In the genomic region with DNA sequence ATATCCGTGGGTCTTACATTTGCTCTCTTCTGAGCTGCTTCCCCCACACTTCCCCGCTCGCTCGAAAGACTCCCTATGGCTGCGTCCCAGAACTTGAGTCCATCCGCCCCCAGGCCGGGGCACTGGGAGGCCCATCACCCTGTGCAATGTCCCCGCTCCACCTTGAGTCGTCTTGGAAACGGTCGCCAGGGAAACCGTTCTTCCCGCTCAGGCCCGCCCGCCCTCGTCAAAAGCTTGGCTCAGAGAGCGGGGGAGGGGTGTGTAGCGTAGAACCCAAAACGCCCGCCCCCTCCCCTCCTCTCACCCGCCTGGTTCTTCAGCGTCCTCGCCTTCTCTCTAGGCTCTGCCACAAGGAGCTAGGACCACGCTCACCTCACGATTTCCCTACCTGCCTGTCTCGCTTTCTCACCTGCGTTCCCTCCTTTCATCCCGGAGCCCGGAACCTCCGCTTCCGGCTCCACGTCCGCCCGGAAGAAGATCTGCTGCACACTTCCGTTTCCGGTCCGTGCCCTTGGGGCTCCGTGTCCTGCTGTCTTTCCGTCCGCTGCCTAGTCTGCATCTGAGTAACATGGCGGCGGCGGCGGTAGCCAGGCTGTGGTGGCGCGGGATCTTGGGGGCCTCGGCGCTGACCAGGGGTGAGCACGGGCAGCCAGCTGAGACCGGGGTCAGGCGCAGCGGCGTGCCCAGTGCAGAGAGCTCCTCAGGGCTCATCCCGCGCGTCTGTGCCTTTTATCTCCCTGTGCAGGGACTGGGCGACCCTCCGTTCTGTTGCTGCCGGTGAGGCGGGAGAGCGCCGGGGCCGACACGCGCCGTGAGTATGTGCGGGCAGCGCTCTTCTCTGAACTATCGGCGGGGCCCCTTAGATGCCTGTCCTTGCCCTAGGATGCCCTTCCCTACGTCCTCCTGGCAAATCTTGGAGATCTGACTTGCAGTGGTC, we compare ENCODE assay signal across 1 cellular context.
A peak's percentile ranks its signal among the peaks of the same experiment; 100 is the strongest.
TF ChIP-seq lines count a peak whose summit lies in the region.

A gene (minus strand): TSS at position 447 of the 937 bp plus-strand sequence. CDS start 19 bp downstream, at position 428.
A gene (plus strand): TSS at position 551 of the 937 bp plus-strand sequence. CDS start 18 bp downstream, at position 569.

TF ChIP-seq in HepG2, 621 proteins besides CTCF, POLR2A, EP300 and RAD21 (continued from another document and continues in another):
- TF ChIP-seq, protein P1, sequence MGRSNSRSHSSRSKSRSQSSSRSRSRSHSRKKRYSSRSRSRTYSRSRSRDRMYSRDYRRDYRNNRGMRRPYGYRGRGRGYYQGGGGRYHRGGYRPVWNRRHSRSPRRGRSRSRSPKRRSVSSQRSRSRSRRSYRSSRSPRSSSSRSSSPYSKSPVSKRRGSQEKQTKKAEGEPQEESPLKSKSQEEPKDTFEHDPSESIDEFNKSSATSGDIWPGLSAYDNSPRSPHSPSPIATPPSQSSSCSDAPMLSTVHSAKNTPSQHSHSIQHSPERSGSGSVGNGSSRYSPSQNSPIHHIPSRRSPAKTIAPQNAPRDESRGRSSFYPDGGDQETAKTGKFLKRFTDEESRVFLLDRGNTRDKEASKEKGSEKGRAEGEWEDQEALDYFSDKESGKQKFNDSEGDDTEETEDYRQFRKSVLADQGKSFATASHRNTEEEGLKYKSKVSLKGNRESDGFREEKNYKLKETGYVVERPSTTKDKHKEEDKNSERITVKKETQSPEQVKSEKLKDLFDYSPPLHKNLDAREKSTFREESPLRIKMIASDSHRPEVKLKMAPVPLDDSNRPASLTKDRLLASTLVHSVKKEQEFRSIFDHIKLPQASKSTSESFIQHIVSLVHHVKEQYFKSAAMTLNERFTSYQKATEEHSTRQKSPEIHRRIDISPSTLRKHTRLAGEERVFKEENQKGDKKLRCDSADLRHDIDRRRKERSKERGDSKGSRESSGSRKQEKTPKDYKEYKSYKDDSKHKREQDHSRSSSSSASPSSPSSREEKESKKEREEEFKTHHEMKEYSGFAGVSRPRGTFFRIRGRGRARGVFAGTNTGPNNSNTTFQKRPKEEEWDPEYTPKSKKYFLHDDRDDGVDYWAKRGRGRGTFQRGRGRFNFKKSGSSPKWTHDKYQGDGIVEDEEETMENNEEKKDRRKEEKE (IDR thresholded peaks at IDR 0.05): no peak
- TF ChIP-seq TEAD3 (CRISPR knock-in tag; optimal IDR thresholded peaks at IDR 0.05; ENCODE audit: borderline replicate concordance): peak; percentile 69
- peak; percentile 85 for TF ChIP-seq POLR2AphosphoS5 (IDR thresholded peaks at IDR 0.05; ENCODE audit: low read depth, low read length)
- TF ChIP-seq, protein P2, sequence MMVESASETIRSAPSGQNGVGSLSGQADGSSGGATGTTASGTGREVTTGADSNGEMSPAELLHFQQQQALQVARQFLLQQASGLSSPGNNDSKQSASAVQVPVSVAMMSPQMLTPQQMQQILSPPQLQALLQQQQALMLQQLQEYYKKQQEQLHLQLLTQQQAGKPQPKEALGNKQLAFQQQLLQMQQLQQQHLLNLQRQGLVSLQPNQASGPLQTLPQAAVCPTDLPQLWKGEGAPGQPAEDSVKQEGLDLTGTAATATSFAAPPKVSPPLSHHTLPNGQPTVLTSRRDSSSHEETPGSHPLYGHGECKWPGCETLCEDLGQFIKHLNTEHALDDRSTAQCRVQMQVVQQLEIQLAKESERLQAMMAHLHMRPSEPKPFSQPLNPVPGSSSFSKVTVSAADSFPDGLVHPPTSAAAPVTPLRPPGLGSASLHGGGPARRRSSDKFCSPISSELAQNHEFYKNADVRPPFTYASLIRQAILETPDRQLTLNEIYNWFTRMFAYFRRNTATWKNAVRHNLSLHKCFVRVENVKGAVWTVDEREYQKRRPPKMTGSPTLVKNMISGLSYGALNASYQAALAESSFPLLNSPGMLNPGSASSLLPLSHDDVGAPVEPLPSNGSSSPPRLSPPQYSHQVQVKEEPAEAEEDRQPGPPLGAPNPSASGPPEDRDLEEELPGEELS (CRISPR knock-in tag; IDR thresholded peaks at IDR 0.05): peak; percentile 66
- no peak for TF ChIP-seq ZNF678 (CRISPR knock-in tag; IDR thresholded peaks at IDR 0.05)
- TF ChIP-seq HIVEP1 (CRISPR knock-in tag; IDR thresholded peaks at IDR 0.05): peak; percentile 77
- peak; percentile 81; the same call in 1 of the 2 replicates for TF ChIP-seq MEIS2 (CRISPR knock-in tag; IDR thresholded peaks at IDR 0.05)
- TF ChIP-seq, protein P3, sequence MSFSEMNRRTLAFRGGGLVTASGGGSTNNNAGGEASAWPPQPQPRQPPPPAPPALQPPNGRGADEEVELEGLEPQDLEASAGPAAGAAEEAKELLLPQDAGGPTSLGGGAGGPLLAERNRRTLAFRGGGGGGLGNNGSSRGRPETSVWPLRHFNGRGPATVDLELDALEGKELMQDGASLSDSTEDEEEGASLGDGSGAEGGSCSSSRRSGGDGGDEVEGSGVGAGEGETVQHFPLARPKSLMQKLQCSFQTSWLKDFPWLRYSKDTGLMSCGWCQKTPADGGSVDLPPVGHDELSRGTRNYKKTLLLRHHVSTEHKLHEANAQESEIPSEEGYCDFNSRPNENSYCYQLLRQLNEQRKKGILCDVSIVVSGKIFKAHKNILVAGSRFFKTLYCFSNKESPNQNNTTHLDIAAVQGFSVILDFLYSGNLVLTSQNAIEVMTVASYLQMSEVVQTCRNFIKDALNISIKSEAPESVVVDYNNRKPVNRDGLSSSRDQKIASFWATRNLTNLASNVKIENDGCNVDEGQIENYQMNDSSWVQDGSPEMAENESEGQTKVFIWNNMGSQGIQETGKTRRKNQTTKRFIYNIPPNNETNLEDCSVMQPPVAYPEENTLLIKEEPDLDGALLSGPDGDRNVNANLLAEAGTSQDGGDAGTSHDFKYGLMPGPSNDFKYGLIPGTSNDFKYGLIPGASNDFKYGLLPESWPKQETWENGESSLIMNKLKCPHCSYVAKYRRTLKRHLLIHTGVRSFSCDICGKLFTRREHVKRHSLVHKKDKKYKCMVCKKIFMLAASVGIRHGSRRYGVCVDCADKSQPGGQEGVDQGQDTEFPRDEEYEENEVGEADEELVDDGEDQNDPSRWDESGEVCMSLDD (CRISPR knock-in tag; IDR thresholded peaks at IDR 0.05; ENCODE audit: borderline replicate concordance): no peak; the same call in 1 of the 2 replicates
- TF ChIP-seq, protein P4, sequence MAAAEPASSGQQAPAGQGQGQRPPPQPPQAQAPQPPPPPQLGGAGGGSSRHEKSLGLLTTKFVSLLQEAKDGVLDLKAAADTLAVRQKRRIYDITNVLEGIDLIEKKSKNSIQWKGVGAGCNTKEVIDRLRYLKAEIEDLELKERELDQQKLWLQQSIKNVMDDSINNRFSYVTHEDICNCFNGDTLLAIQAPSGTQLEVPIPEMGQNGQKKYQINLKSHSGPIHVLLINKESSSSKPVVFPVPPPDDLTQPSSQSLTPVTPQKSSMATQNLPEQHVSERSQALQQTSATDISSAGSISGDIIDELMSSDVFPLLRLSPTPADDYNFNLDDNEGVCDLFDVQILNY (CRISPR knock-in tag; conservative IDR thresholded peaks at IDR 0.05): no peak; the same call in none of the 2 replicates
- TF ChIP-seq ZNF629 (CRISPR knock-in tag; conservative IDR thresholded peaks at IDR 0.05): no peak
- peak; percentile 57; the same call in 1 of the 2 replicates for TF ChIP-seq RFXANK (CRISPR knock-in tag; IDR thresholded peaks at IDR 0.05)
- TF ChIP-seq ZNF124 (CRISPR knock-in tag; IDR thresholded peaks at IDR 0.05): peak; percentile 95
- no peak for TF ChIP-seq HMGA1 (CRISPR knock-in tag; conservative IDR thresholded peaks at IDR 0.05)
- peak; percentile 60 for TF ChIP-seq CEBPG (CRISPR knock-in tag; IDR thresholded peaks at IDR 0.05)
- TF ChIP-seq STAT5B (CRISPR knock-in tag; IDR thresholded peaks at IDR 0.05): peak; percentile 95
- no peak for TF ChIP-seq HNF4A (CRISPR knock-in tag; IDR thresholded peaks at IDR 0.05)
- peak; percentile 100 for TF ChIP-seq GABPA (IDR thresholded peaks at IDR 0.05; ENCODE audit: low read depth, low read length)
- peak; percentile 99 for TF ChIP-seq GABPA (CRISPR knock-in tag; IDR thresholded peaks at IDR 0.05; ENCODE audit: low read depth)
- no peak for TF ChIP-seq CENPT (CRISPR knock-in tag; IDR thresholded peaks at IDR 0.05; ENCODE audit: low read depth)
- TF ChIP-seq ESRRA (CRISPR knock-in tag; IDR thresholded peaks at IDR 0.05; ENCODE audit: low read depth): peak; percentile 87
- TF ChIP-seq ZFX (CRISPR knock-in tag; IDR thresholded peaks at IDR 0.05; ENCODE audit: low read depth): peak; percentile 95
- no peak for TF ChIP-seq SMARCC2 (IDR thresholded peaks at IDR 0.05)
- 0 out of 2 replicates have a peak, but pooled peaks have one; percentile 83 for TF ChIP-seq NCOA1 (CRISPR knock-in tag; IDR thresholded peaks at IDR 0.05)
- peak; percentile 86 for TF ChIP-seq RFX1 (IDR thresholded peaks at IDR 0.05)
- TF ChIP-seq, protein P5, sequence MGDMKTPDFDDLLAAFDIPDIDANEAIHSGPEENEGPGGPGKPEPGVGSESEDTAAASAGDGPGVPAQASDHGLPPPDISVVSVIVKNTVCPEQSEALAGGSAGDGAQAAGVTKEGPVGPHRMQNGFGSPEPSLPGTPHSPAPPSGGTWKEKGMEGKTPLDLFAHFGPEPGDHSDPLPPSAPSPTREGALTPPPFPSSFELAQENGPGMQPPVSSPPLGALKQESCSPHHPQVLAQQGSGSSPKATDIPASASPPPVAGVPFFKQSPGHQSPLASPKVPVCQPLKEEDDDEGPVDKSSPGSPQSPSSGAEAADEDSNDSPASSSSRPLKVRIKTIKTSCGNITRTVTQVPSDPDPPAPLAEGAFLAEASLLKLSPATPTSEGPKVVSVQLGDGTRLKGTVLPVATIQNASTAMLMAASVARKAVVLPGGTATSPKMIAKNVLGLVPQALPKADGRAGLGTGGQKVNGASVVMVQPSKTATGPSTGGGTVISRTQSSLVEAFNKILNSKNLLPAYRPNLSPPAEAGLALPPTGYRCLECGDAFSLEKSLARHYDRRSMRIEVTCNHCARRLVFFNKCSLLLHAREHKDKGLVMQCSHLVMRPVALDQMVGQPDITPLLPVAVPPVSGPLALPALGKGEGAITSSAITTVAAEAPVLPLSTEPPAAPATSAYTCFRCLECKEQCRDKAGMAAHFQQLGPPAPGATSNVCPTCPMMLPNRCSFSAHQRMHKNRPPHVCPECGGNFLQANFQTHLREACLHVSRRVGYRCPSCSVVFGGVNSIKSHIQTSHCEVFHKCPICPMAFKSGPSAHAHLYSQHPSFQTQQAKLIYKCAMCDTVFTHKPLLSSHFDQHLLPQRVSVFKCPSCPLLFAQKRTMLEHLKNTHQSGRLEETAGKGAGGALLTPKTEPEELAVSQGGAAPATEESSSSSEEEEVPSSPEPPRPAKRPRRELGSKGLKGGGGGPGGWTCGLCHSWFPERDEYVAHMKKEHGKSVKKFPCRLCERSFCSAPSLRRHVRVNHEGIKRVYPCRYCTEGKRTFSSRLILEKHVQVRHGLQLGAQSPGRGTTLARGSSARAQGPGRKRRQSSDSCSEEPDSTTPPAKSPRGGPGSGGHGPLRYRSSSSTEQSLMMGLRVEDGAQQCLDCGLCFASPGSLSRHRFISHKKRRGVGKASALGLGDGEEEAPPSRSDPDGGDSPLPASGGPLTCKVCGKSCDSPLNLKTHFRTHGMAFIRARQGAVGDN (CRISPR knock-in tag; IDR thresholded peaks at IDR 0.05): peak; percentile 93
- no peak for TF ChIP-seq ZNF841 (CRISPR knock-in tag; IDR thresholded peaks at IDR 0.05; ENCODE audit: borderline replicate concordance)
- peak; percentile 65; the same call in 1 of the 2 replicates for TF ChIP-seq MXD4 (CRISPR knock-in tag; IDR thresholded peaks at IDR 0.05)
- TF ChIP-seq AHR (CRISPR knock-in tag; IDR thresholded peaks at IDR 0.05): peak; percentile 85; the same call in 1 of the 2 replicates
- TF ChIP-seq NFYC (CRISPR knock-in tag; IDR thresholded peaks at IDR 0.05): peak; percentile 41; the same call in 1 of the 2 replicates
- TF ChIP-seq, protein P6, sequence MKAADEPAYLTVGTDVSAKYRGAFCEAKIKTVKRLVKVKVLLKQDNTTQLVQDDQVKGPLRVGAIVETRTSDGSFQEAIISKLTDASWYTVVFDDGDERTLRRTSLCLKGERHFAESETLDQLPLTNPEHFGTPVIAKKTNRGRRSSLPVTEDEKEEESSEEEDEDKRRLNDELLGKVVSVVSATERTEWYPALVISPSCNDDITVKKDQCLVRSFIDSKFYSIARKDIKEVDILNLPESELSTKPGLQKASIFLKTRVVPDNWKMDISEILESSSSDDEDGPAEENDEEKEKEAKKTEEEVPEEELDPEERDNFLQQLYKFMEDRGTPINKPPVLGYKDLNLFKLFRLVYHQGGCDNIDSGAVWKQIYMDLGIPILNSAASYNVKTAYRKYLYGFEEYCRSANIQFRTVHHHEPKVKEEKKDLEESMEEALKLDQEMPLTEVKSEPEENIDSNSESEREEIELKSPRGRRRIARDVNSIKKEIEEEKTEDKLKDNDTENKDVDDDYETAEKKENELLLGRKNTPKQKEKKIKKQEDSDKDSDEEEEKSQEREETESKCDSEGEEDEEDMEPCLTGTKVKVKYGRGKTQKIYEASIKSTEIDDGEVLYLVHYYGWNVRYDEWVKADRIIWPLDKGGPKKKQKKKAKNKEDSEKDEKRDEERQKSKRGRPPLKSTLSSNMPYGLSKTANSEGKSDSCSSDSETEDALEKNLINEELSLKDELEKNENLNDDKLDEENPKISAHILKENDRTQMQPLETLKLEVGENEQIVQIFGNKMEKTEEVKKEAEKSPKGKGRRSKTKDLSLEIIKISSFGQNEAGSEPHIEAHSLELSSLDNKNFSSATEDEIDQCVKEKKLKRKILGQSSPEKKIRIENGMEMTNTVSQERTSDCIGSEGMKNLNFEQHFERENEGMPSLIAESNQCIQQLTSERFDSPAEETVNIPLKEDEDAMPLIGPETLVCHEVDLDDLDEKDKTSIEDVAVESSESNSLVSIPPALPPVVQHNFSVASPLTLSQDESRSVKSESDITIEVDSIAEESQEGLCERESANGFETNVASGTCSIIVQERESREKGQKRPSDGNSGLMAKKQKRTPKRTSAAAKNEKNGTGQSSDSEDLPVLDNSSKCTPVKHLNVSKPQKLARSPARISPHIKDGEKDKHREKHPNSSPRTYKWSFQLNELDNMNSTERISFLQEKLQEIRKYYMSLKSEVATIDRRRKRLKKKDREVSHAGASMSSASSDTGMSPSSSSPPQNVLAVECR (CRISPR knock-in tag; IDR thresholded peaks at IDR 0.05; ENCODE audit: borderline replicate concordance): peak; percentile 98
- peak; percentile 91 for TF ChIP-seq ZNF331 (CRISPR knock-in tag; IDR thresholded peaks at IDR 0.05)
- no peak for TF ChIP-seq SYNCRIP (IDR thresholded peaks at IDR 0.05; ENCODE audit: insufficient read depth, low read depth, low read length)
- TF ChIP-seq, protein P7, sequence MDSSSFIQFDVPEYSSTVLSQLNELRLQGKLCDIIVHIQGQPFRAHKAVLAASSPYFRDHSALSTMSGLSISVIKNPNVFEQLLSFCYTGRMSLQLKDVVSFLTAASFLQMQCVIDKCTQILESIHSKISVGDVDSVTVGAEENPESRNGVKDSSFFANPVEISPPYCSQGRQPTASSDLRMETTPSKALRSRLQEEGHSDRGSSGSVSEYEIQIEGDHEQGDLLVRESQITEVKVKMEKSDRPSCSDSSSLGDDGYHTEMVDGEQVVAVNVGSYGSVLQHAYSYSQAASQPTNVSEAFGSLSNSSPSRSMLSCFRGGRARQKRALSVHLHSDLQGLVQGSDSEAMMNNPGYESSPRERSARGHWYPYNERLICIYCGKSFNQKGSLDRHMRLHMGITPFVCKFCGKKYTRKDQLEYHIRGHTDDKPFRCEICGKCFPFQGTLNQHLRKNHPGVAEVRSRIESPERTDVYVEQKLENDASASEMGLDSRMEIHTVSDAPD (CRISPR knock-in tag; IDR thresholded peaks at IDR 0.05): peak; percentile 83
- 0 out of 2 replicates have a peak, but pooled peaks have one; percentile 23 for TF ChIP-seq ZNF737 (CRISPR knock-in tag; IDR thresholded peaks at IDR 0.05; ENCODE audit: borderline replicate concordance)
- TF ChIP-seq, protein P8, sequence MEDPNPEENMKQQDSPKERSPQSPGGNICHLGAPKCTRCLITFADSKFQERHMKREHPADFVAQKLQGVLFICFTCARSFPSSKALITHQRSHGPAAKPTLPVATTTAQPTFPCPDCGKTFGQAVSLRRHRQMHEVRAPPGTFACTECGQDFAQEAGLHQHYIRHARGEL (CRISPR knock-in tag; IDR thresholded peaks at IDR 0.05): peak; percentile 61; the same call in 1 of the 2 replicates
- TF ChIP-seq THYN1 (CRISPR knock-in tag; IDR thresholded peaks at IDR 0.05; ENCODE audit: borderline replicate concordance, low read depth): no peak
- TF ChIP-seq ZNF589 (CRISPR knock-in tag; conservative IDR thresholded peaks at IDR 0.05): peak; percentile 83
- TF ChIP-seq ZMYM4 (CRISPR knock-in tag; IDR thresholded peaks at IDR 0.05): peak; percentile 87
